In genomic region chr7:65562522-65562921, GRCh38 we compare ENCODE assay signal across 8 cellular contexts.
DNase-seq lines count a peak whose midpoint lies in the region; ATAC-seq and TF ChIP-seq lines count a peak whose summit lies in the region.
"Not testable (repeated sequence)": the region's sequence is repeated elsewhere in the genome, so short reads cannot be mapped to it uniquely, and the experiment has no call there.

No MANE protein-coding gene starts in this region.

- ATAC-seq in GM18907 (IDR thresholded peaks at IDR 0.05; ENCODE audit: unreplicated experiment) (peak; percentile 96), GM21423 (IDR thresholded peaks at IDR 0.05; ENCODE audit: unreplicated experiment) (peak; percentile 89), HG02798 (IDR thresholded peaks at IDR 0.05; ENCODE audit: poor library complexity, unreplicated experiment) (peak; percentile 67), HG03354 (IDR thresholded peaks at IDR 0.05; ENCODE audit: poor library complexity, severe bottlenecking, unreplicated experiment) (peak; percentile 85), SK-N-SH treated with all-trans-retinoic acid at 6 μM for 48 hours (peak; percentile 75)
- ATAC-seq in Right ventricle myocardium inferior: not testable (repeated sequence)
- peak; percentile 56 for ATAC-seq in stimulated activated naive CD8-positive, alpha-beta T cell treated with anti-CD3 and anti-CD28 coated beads, Interleukin-15, amount 100 ng/mL, for 72 hours

- not testable (repeated sequence) for H3K27me3 Mint-ChIP-seq in stimulated activated naive CD8-positive, alpha-beta T cell treated with anti-CD3 and anti-CD28 coated beads, Interleukin-15, amount 100 ng/mL, for 72 hours

- peak; percentile 22 for DNase-seq in Right ventricle myocardium inferior (ENCODE audit: missing footprints)
- not testable (repeated sequence) for DNase-seq in stimulated activated naive CD8-positive, alpha-beta T cell treated with anti-CD3 and anti-CD28 coated beads, Interleukin-15, amount 100 ng/mL, for 72 hours

- not testable (repeated sequence) for H3K27ac Mint-ChIP-seq in stimulated activated naive CD8-positive, alpha-beta T cell treated with anti-CD3 and anti-CD28 coated beads, Interleukin-15, amount 100 ng/mL, for 72 hours

- not testable (repeated sequence) for H3K4me3 Mint-ChIP-seq in stimulated activated naive CD8-positive, alpha-beta T cell treated with anti-CD3 and anti-CD28 coated beads, Interleukin-15, amount 100 ng/mL, for 72 hours

- TF ChIP-seq CTCF in GM12873 (IDR thresholded peaks at IDR 0.05; ENCODE audit: insufficient read depth, low read depth, low read length, missing control alignments): peak; percentile 3

- not testable (repeated sequence) for H3K4me1 Mint-ChIP-seq in stimulated activated naive CD8-positive, alpha-beta T cell treated with anti-CD3 and anti-CD28 coated beads, Interleukin-15, amount 100 ng/mL, for 72 hours

- intact Hi-C loops in Right ventricle myocardium inferior (cut with DNase I): not testable (repeated sequence)

- H3K9me3 Mint-ChIP-seq in stimulated activated naive CD8-positive, alpha-beta T cell treated with anti-CD3 and anti-CD28 coated beads, Interleukin-15, amount 100 ng/mL, for 72 hours: not testable (repeated sequence)
